In the genomic region with DNA sequence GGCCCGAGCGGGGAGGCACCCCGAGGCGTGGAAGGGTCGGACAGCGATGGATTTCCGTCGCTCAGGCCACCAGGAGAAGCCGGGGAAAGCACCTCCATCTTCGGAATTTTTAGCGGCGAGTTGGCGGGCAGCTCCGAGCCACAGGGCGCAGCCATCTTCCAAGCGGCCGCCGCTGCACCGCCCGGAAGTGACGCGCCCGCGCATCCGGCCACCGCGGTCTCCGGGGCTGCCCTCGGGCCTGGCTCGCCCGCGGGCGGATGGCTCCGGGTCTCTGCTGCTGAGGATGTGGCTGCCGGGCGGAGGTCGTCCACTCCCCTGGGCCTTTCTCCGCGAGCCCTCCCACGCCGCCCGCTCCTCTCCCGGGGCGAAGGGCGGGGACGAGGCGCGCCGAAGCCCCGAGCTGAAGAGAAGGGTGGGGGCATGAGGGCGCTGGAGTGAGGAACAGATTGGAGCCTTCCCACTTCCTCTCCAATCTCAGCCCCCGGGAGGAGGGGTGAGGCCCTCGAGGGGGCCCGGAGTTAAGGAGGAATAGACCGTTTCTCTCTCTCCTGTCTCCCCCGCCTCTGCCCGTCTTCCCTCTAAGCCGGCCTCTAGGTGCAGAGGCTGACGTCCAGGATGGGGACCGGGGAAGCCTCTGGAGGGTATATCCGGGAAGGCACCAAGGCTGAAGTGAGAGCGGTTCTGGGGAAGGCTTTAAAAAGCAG, we compare ENCODE assay signal across 8 cellular contexts. TPM values are rescaled to one million over a fixed set of nuclear protein-coding genes. Genes with fewer than 3 reads are reported as not detected.
A peak's percentile ranks its signal among the peaks of the same experiment; 100 is the strongest.
DNase-seq lines count a peak whose midpoint lies in the region; TF ChIP-seq lines count a peak whose summit lies in the region.

A gene (minus strand): TSS at position 181 of the 704 bp plus-strand sequence. CDS start 26 bp downstream, at position 155.

- intact Hi-C loops in T-helper 1 cell treated with Interleukin-12 subunit alpha and Interleukin-12 subunit beta and Interleukin-4 antibody, amounts not matched to agents 30 ng/mL and 1 ng/mL, for 36 hours (cut with micrococcal nuclease) = loop anchor here (1.0 to 5.0 kb wide), 6 partner anchors 37 to 1262 kb away; a partner anchor contains a TSS
- intact Hi-C loops in left ventricle myocardium inferior (cut with micrococcal nuclease) (no loop called here), prostate gland (cut with DNase I) (no loop called here)

- CTCF ChIA-PET in HEK293T (lab: Yijun Ruan, JAX) = interaction anchor here (0.6 to 1.4 kb wide), 2 partner anchors 36 to 473 kb away, joined by 3 to 5 read pairs; no protein-coding TSS in a partner anchor

- DNase-seq in GM12864 (ENCODE audit: low read depth) = no peak
- peak; percentile 89 for DNase-seq in HEK293T (ENCODE audit: extremely low spot score)
- DNase-seq in MV-4-11 (lab: John Stamatoyannopoulos, UW) = peak; percentile 57
- peak; percentile 53 for DNase-seq in amniotic stem cell (lab: John Stamatoyannopoulos, UW)
- DNase-seq in left ventricle myocardium inferior = peak; percentile 86
- peak; percentile 72 for DNase-seq in prostate gland (ENCODE audit: low spot score)
- peak; percentile 84 for DNase-seq in ureter (ENCODE audit: low spot score)

- H3K4me3 ChIP-seq in GM12864 (ENCODE audit: low read depth, low read length) (peak within 1 kb of the TSS; percentile 79), left ventricle myocardium inferior (peak within 1 kb of the TSS; percentile 91), prostate gland (peak within 1 kb of the TSS; percentile 88 to 97)

- 0% methylated on average over 15 of the region's 62 CpGs for WGBS in prostate gland

- TF ChIP-seq POLR2A in prostate gland (IDR thresholded peaks at IDR 0.05) = no peak

- POLR2A ChIA-PET in HEK293T (lab: Yijun Ruan, JAX) = interaction anchor here (1.0 to 3.5 kb wide), 8 partner anchors 9 to 153 kb away, joined by 3 to 19 read pairs (median 4); no protein-coding TSS in a partner anchor

- H3K27ac ChIP-seq in left ventricle myocardium inferior (replicated peaks) (peak within 1 kb of the TSS; percentile 99), prostate gland (peak within 1 kb of the TSS; percentile 98)

- TF ChIP-seq CTCF in GM12864 (IDR thresholded peaks at IDR 0.05; ENCODE audit: low read depth, low read length, missing control alignments) = no peak
- TF ChIP-seq CTCF in left ventricle myocardium inferior (IDR thresholded peaks at IDR 0.05; ENCODE audit: borderline replicate concordance) = no peak
- TF ChIP-seq CTCF in prostate gland (IDR thresholded peaks at IDR 0.05) = no peak

- H3K36me3 ChIP-seq in left ventricle myocardium inferior (no peaks in the 10 kb centered on the region), prostate gland (no peaks in the 10 kb centered on the region)

- H3K27me3 ChIP-seq in left ventricle myocardium inferior (ENCODE audit: low read depth) (no peaks in the 10 kb centered on the region), prostate gland (replicated peaks; ENCODE audit: insufficient read depth) (no peaks in the 10 kb centered on the region)

- H3K4me1 ChIP-seq in left ventricle myocardium inferior = peaks cover 67% of the 10 kb centered on the region
- no peaks in the 10 kb centered on the region for H3K4me1 ChIP-seq in prostate gland (replicated peaks)

- H3K9me3 ChIP-seq in left ventricle myocardium inferior (replicated peaks) (no peaks in the 10 kb centered on the region), prostate gland (no peaks in the 10 kb centered on the region)

TF ChIP-seq in HEK293T, 16 proteins besides CTCF, POLR2A, EP300 and RAD21:
- peak; percentile 4; the same call in 1 of the 2 replicates for TF ChIP-seq FOXM1 (IDR thresholded peaks at IDR 0.05; ENCODE audit: borderline replicate concordance)
- TF ChIP-seq FOXA1 (IDR thresholded peaks at IDR 0.05) = no peak
- TF ChIP-seq ELF4 (IDR thresholded peaks at IDR 0.05) = peak; percentile 28; the same call in 1 of the 2 replicates
- TF ChIP-seq L3MBTL2 (conservative IDR thresholded peaks at IDR 0.05) = peak; percentile 25; the same call in 1 of the 2 replicates
- no peak for TF ChIP-seq BHLHE40 (IDR thresholded peaks at IDR 0.05; ENCODE audit: borderline replicate concordance)
- TF ChIP-seq CTBP1 (IDR thresholded peaks at IDR 0.05; ENCODE audit: borderline replicate concordance) = no peak
- TF ChIP-seq SP1 (IDR thresholded peaks at IDR 0.05) = no peak
- no peak for TF ChIP-seq NFRKB (IDR thresholded peaks at IDR 0.05)
TF ChIP-seq in HEK293T: peak in this region for 3.

RNA-seq across cellular contexts. Expression of the gene that starts here (rescaled TPM):
- total RNA-seq in T-helper 1 cell treated with Interleukin-12 subunit alpha and Interleukin-12 subunit beta and Interleukin-4 antibody, amounts not matched to agents 30 ng/mL and 1 ng/mL, for 36 hours = 9.0 and 12.7 TPM in 2 replicates
- total RNA-seq in left ventricle myocardium inferior (2.7 TPM), prostate gland (10 to 100 TPM; 12.3 to 22.9 TPM), ureter (17.9 TPM)
